In the genomic region with DNA sequence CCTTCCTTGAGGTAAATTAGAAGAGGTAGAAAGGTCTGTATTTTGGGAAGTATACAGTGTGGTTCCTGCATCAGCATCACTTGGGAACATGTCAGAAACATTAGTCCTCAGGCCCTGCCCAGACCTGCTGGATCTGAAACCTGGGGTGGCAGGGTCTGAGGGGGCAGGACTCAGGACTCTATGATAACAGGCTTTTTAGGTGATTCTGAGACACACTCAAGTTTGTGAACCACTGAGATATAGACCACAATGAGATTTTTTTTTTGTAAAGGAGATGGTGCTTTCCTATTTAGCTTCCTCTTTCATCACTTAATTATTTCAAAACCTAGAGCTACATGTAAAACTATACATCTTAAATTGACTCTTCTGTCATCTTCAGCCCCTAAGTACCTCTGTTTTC, we compare ENCODE assay signal across 28 cellular contexts.
DNase-seq lines count a peak whose midpoint lies in the region; ATAC-seq and TF ChIP-seq lines count a peak whose summit lies in the region.
"Had no signal": no experiment of that assay in that cellular context is flagged by ENCODE, and none has a peak within 500 bp of the region (broad histone marks: within the 10 kb centered on the region; RNA-seq: fewer than 3 reads in every experiment).

No MANE protein-coding gene starts in this region.

- TF ChIP-seq CTCF in osteocyte (IDR thresholded peaks at IDR 0.05) (no peak), sigmoid colon (IDR thresholded peaks at IDR 0.05) (no peak)

- H3K4me1 Mint-ChIP-seq in osteocyte (ENCODE audit: unreplicated experiment): peaks cover 47% of the 10 kb centered on the region
- H3K4me1 Mint-ChIP-seq: activated naive CD4-positive, alpha-beta T cell treated with anti-CD3 and anti-CD28 coated beads, Interleukin-2, amount 10 ng/mL, durations not matched to agents 7 days and 5 days; CD4-positive, CD25-positive, alpha-beta regulatory T cell; immature natural killer cell had no signal

- H3K4me3 Mint-ChIP-seq in osteocyte (ENCODE audit: unreplicated experiment): no peak overlapping the region
- H3K4me3 Mint-ChIP-seq: activated CD8-positive, alpha-beta T cell treated with anti-CD3 and anti-CD28 coated beads, Interleukin-2, amount 10 ng/mL, durations not matched to agents 7 days and 5 days; activated naive CD4-positive, alpha-beta T cell treated with anti-CD3 and anti-CD28 coated beads, Interleukin-2, amount 10 ng/mL, durations not matched to agents 7 days and 5 days; CD4-positive, CD25-positive, alpha-beta regulatory T cell; effector memory CD8-positive, alpha-beta T cell; GM23338; immature natural killer cell; T-helper 1 cell treated with Interleukin-12 subunit alpha and Interleukin-12 subunit beta and Interleukin-4 antibody, amounts not matched to agents 30 μg/mL and 1 μg/mL, for 36 hours; type B pancreatic cell had no signal

- no peaks in the 10 kb centered on the region for H3K9me3 ChIP-seq in sigmoid colon
- H3K9me3 ChIP-seq: heart right ventricle had no signal

- no peaks in the 10 kb centered on the region for H3K36me3 Mint-ChIP-seq in osteocyte (ENCODE audit: unreplicated experiment)
- H3K36me3 Mint-ChIP-seq: activated naive CD4-positive, alpha-beta T cell treated with anti-CD3 and anti-CD28 coated beads, Interleukin-2, amount 10 ng/mL, durations not matched to agents 7 days and 5 days; CD4-positive, CD25-positive, alpha-beta regulatory T cell; immature natural killer cell; type B pancreatic cell had no signal

- TF ChIP-seq POLR2A in sigmoid colon (IDR thresholded peaks at IDR 0.05): no peak

- no peaks in the 10 kb centered on the region for H3K36me3 ChIP-seq in sigmoid colon
- H3K36me3 ChIP-seq: heart right ventricle had no signal

- intact Hi-C loops in sigmoid colon (cut with DNase I): no loop called here

- no peaks in the 10 kb centered on the region for H3K4me1 ChIP-seq in sigmoid colon
- H3K4me1 ChIP-seq: foreskin keratinocyte had no signal

- peaks cover 13% of the 10 kb centered on the region for H3K27me3 Mint-ChIP-seq in osteocyte (ENCODE audit: unreplicated experiment)
- H3K27me3 Mint-ChIP-seq: activated naive CD4-positive, alpha-beta T cell treated with anti-CD3 and anti-CD28 coated beads, Interleukin-2, amount 10 ng/mL, durations not matched to agents 7 days and 5 days; CD4-positive, CD25-positive, alpha-beta regulatory T cell; effector memory CD8-positive, alpha-beta T cell; type B pancreatic cell had no signal

- peak overlapping the region; percentile 45 for H3K27ac Mint-ChIP-seq in osteocyte (ENCODE audit: unreplicated experiment)
- H3K27ac Mint-ChIP-seq: activated CD8-positive, alpha-beta T cell treated with anti-CD3 and anti-CD28 coated beads, Interleukin-2, amount 10 ng/mL, durations not matched to agents 7 days and 5 days; activated naive CD4-positive, alpha-beta T cell treated with anti-CD3 and anti-CD28 coated beads, Interleukin-2, amount 10 ng/mL, durations not matched to agents 7 days and 5 days; CD4-positive, CD25-positive, alpha-beta regulatory T cell; effector memory CD8-positive, alpha-beta T cell; GM23338; immature natural killer cell; T-helper 1 cell treated with Interleukin-12 subunit alpha and Interleukin-12 subunit beta and Interleukin-4 antibody, amounts not matched to agents 30 μg/mL and 1 μg/mL, for 36 hours; type B pancreatic cell had no signal

- no peaks in the 10 kb centered on the region for H3K27me3 ChIP-seq in sigmoid colon
- H3K27me3 ChIP-seq: foreskin keratinocyte, heart right ventricle had no signal

- no peak overlapping the region for H3K4me3 ChIP-seq in sigmoid colon
- H3K4me3 ChIP-seq: coronary artery, GM23338, heart right ventricle had no signal

- DNase-seq in osteocyte (ENCODE audit: extremely low spot score, unreplicated experiment) (no peak), sigmoid colon (no peak), HUDEP-2 (lab: John Stamatoyannopoulos, UW; ENCODE audit: unreplicated experiment in 76 of 76) (no peak), activated gamma-delta T cell treated with Interleukin-2 at 50 U/mL for 16 hours (no peak), NCI-H345 treated with DMSO at 0.1 percent for 48 hours (lab: John Stamatoyannopoulos, UW; ENCODE audit: unreplicated experiment) (no peak)
- DNase-seq: activated CD4-positive, alpha-beta T cell treated with anti-CD3 and anti-CD28 coated beads for 1 hour; activated CD8-positive, alpha-beta T cell treated with anti-CD3 and anti-CD28 coated beads, Interleukin-2, amount 10 ng/mL, durations not matched to agents 7 days and 5 days; activated naive CD4-positive, alpha-beta T cell treated with anti-CD3 and anti-CD28 coated beads, Interleukin-2, amount 10 ng/mL, durations not matched to agents 7 days and 5 days; activated T-cell treated with anti-CD3 and anti-CD28 coated beads for 4 hours; amygdala; CD4-positive, CD25-positive, alpha-beta regulatory T cell; effector memory CD8-positive, alpha-beta T cell; foreskin keratinocyte; heart right ventricle; immature natural killer cell; mesenchymal stem cell; NCI-H146; NCI-H2171; NCI-H526 treated with DMSO at 0.1 percent for 48 hours; RPMI8226; stimulated activated CD4-positive, alpha-beta T cell treated with anti-CD3 and anti-CD28 coated beads, Interleukin-15, amount 100 ng/mL, for 24 hours had no signal

- no peak overlapping the region for H3K27ac ChIP-seq in sigmoid colon
- H3K27ac ChIP-seq: foreskin keratinocyte had no signal

- H3K9me3 Mint-ChIP-seq in osteocyte (ENCODE audit: unreplicated experiment): no peaks in the 10 kb centered on the region
- H3K9me3 Mint-ChIP-seq: activated naive CD4-positive, alpha-beta T cell treated with anti-CD3 and anti-CD28 coated beads, Interleukin-2, amount 10 ng/mL, durations not matched to agents 7 days and 5 days; GM23338; T-helper 1 cell treated with Interleukin-12 subunit alpha and Interleukin-12 subunit beta and Interleukin-4 antibody, amounts not matched to agents 30 μg/mL and 1 μg/mL, for 36 hours; type B pancreatic cell had no signal

- peak; percentile 82 for ATAC-seq in GM18868 (IDR thresholded peaks at IDR 0.05; ENCODE audit: unreplicated experiment)
- peak; percentile 45 for ATAC-seq in GM21619 (IDR thresholded peaks at IDR 0.05; ENCODE audit: unreplicated experiment)
- ATAC-seq in HG03432 (IDR thresholded peaks at IDR 0.05; ENCODE audit: unreplicated experiment): peak; percentile 73
- ATAC-seq: activated CD8-positive, alpha-beta T cell treated with anti-CD3 and anti-CD28 coated beads, Interleukin-2, amount 10 ng/mL, durations not matched to agents 7 days and 5 days; effector memory CD8-positive, alpha-beta T cell; foreskin keratinocyte; GM23338; heart right ventricle had no signal

- TF ChIP-seq EP300 in sigmoid colon (IDR thresholded peaks at IDR 0.05): no peak
